ENCODE assay signal across 8 cellular contexts in the genomic region with DNA sequence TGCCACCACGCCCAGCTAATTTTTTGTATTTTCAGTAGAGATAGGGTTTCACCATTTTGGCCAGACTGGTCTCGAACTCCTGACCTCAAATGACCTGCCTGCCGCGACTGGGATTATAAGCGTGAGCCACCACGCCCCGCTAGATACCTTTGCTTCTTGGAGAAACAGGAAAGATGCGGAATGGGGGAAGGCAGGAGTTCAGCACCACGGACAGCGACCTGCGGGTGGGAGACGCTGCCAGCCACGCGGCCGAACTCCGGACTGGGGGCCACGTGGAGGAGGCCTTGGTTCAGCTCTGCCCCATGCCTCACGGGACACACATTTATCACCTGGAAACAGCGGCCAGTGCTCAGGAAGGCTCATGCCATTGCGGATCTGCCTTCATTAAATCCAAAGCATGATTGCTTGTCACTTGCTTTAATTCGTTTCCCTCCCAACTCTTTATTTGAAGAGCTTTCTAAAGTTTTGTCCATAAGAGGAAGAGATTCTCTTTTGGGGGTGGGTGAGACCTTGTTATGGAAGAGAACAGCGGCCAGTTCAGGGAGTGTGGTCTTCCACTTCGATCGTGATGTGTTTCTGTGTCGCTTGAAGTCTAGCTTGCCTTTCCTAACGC.
DNase-seq lines count a peak whose midpoint lies in the region; ATAC-seq and TF ChIP-seq lines count a peak whose summit lies in the region.

No MANE protein-coding gene starts in this region.

- no peaks in the 10 kb centered on the region for H3K79me2 ChIP-seq in neural cell (replicated peaks; ENCODE audit: insufficient read depth, low read length)

- H3K4me2 ChIP-seq in neural cell (ENCODE audit: low read length) = no peak overlapping the region

- H3K4me3 ChIP-seq in epithelial cell of esophagus (ENCODE audit: low read length) (no peak overlapping the region), neural cell (ENCODE audit: low read length) (no peak overlapping the region), WERI-Rb-1 (ENCODE audit: low read depth, low read length) (no peak overlapping the region)

- no peaks in the 10 kb centered on the region for H3K36me3 Mint-ChIP-seq in activated B cell treated with CpG ODN at 0.5 μM for 24 hours (ENCODE audit: low read depth)

- TF ChIP-seq CTCF in activated B cell treated with CpG ODN at 0.5 μM for 24 hours (IDR thresholded peaks at IDR 0.05) (no peak), epithelial cell of esophagus (IDR thresholded peaks at IDR 0.05; ENCODE audit: insufficient read depth, low read depth, low read length, missing control alignments) (no peak), neural cell (IDR thresholded peaks at IDR 0.05; ENCODE audit: poor library complexity, severe bottlenecking) (no peak), WERI-Rb-1 (IDR thresholded peaks at IDR 0.05; ENCODE audit: low read depth, low read length) (no peak)

- H3K27me3 Mint-ChIP-seq in activated B cell treated with CpG ODN at 0.5 μM for 24 hours = peaks cover 27% of the 10 kb centered on the region

- POLR2A ChIA-PET in activated B cell treated with CpG ODN at 0.5 μM for 24 hours (lab: Charles Lee) = no interaction called here

- intact Hi-C loops in activated B cell treated with CpG ODN at 0.5 μM for 24 hours (cut with micrococcal nuclease) = loop anchor here (1.0 kb wide), 1 partner anchor 46 kb away; no protein-coding TSS in a partner anchor

- H3K27ac ChIP-seq in neural cell (ENCODE audit: low read length) (no peak overlapping the region), WERI-Rb-1 (no peak overlapping the region)

- no peak overlapping the region for H2AFZ ChIP-seq in neural cell (ENCODE audit: low read depth, low read length)

- H3K9ac ChIP-seq in neural cell (ENCODE audit: low read length) = no peak overlapping the region

- H3K4me1 Mint-ChIP-seq in activated B cell treated with CpG ODN at 0.5 μM for 24 hours = no peaks in the 10 kb centered on the region

- no peak for TF ChIP-seq RAD21 in neural cell (conservative IDR thresholded peaks at IDR 0.05)

- H3K4me3 Mint-ChIP-seq in activated B cell treated with CpG ODN at 0.5 μM for 24 hours = no peak overlapping the region

- CTCF ChIA-PET in activated B cell treated with CpG ODN at 0.5 μM for 24 hours (lab: Charles Lee) = no interaction called here

- H4K20me1 ChIP-seq in neural cell (ENCODE audit: insufficient read depth) = no peaks in the 10 kb centered on the region

- H3K36me3 ChIP-seq in neural cell (ENCODE audit: insufficient read depth, low read length) = no peaks in the 10 kb centered on the region
- peaks cover 9% of the 10 kb centered on the region; the same call in 1 of the 2 replicates for H3K36me3 ChIP-seq in WERI-Rb-1

- H3K27ac Mint-ChIP-seq in activated B cell treated with CpG ODN at 0.5 μM for 24 hours = peak overlapping the region; percentile 7

- DNase-seq in HT1080 (ENCODE audit: low read depth) = peak; percentile 45
- peak; percentile 34 for DNase-seq in activated B cell treated with CpG ODN at 0.5 μM for 24 hours
- peak; percentile 33 for DNase-seq in epithelial cell of esophagus (ENCODE audit: low read depth)
- no peak for DNase-seq in WERI-Rb-1

- no peaks in the 10 kb centered on the region for H3K9me3 ChIP-seq in neural cell (ENCODE audit: low read length)
- H3K9me3 ChIP-seq in WERI-Rb-1 (ENCODE audit: severe bottlenecking) = no peaks in the 10 kb centered on the region

- no peaks in the 10 kb centered on the region for H3F3A ChIP-seq in neural cell (ENCODE audit: insufficient read depth, low read length, poor library complexity, severe bottlenecking)

- no peaks in the 10 kb centered on the region for H3K9me2 ChIP-seq in neural cell (ENCODE audit: insufficient read depth, low read length)

- H3K27me3 ChIP-seq in neural cell (ENCODE audit: insufficient read depth, low read depth, low read length) (peaks cover 17% of the 10 kb centered on the region), WERI-Rb-1 (ENCODE audit: insufficient read depth, low read depth, severe bottlenecking) (no peaks in the 10 kb centered on the region)

- no peaks in the 10 kb centered on the region for H3K9me3 Mint-ChIP-seq in activated B cell treated with CpG ODN at 0.5 μM for 24 hours

- TF ChIP-seq EP300 in neural cell (conservative IDR thresholded peaks at IDR 0.05; ENCODE audit: poor library complexity, severe bottlenecking) = no peak

- peak; percentile 25 for ATAC-seq in activated B cell treated with CpG ODN at 0.5 μM for 24 hours (ENCODE audit: low read depth)
- no peak for ATAC-seq in HG02623 (IDR thresholded peaks at IDR 0.05; ENCODE audit: unreplicated experiment)
- ATAC-seq in HG03571 (IDR thresholded peaks at IDR 0.05; ENCODE audit: unreplicated experiment) = no peak
- no peak for ATAC-seq in HG03196 (IDR thresholded peaks at IDR 0.05; ENCODE audit: unreplicated experiment)

TF ChIP-seq in neural cell, 6 proteins besides CTCF, POLR2A, EP300 and RAD21:
- TF ChIP-seq, protein P1, sequence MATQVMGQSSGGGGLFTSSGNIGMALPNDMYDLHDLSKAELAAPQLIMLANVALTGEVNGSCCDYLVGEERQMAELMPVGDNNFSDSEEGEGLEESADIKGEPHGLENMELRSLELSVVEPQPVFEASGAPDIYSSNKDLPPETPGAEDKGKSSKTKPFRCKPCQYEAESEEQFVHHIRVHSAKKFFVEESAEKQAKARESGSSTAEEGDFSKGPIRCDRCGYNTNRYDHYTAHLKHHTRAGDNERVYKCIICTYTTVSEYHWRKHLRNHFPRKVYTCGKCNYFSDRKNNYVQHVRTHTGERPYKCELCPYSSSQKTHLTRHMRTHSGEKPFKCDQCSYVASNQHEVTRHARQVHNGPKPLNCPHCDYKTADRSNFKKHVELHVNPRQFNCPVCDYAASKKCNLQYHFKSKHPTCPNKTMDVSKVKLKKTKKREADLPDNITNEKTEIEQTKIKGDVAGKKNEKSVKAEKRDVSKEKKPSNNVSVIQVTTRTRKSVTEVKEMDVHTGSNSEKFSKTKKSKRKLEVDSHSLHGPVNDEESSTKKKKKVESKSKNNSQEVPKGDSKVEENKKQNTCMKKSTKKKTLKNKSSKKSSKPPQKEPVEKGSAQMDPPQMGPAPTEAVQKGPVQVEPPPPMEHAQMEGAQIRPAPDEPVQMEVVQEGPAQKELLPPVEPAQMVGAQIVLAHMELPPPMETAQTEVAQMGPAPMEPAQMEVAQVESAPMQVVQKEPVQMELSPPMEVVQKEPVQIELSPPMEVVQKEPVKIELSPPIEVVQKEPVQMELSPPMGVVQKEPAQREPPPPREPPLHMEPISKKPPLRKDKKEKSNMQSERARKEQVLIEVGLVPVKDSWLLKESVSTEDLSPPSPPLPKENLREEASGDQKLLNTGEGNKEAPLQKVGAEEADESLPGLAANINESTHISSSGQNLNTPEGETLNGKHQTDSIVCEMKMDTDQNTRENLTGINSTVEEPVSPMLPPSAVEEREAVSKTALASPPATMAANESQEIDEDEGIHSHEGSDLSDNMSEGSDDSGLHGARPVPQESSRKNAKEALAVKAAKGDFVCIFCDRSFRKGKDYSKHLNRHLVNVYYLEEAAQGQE (IDR thresholded peaks at IDR 0.05; ENCODE audit: borderline replicate concordance) = peak; percentile 82
- no peak for TF ChIP-seq MXI1 (conservative IDR thresholded peaks at IDR 0.05; ENCODE audit: poor library complexity, severe bottlenecking)
- no peak for TF ChIP-seq SMC3 (conservative IDR thresholded peaks at IDR 0.05; ENCODE audit: poor library complexity)
